In genomic region chr20:11278461-11278860, GRCh38 we compare ENCODE assay signal across 35 cellular contexts.
"Had no signal": no experiment of that assay in that cellular context is flagged by ENCODE, and none has a peak within 500 bp of the region (broad histone marks: within the 10 kb centered on the region; RNA-seq: fewer than 3 reads in every experiment).

No MANE protein-coding gene starts in this region.

- H3K27ac ChIP-seq: KMS-11 had no signal

- DNase-seq: Karpas-422, Kasumi-1, MG63, MM.1S, MV-4-11, NCI-H1048, NCI-H1092, NCI-H1092 treated with DMSO at 0.1 percent for 48 hours, NCI-H1105, NCI-H1105 treated with DMSO at 0.1 percent for 48 hours, NCI-H1417, NCI-H1417 treated with DMSO at 0.1 percent for 48 hours, NCI-H1436, NCI-H1436 treated with DMSO at 0.1 percent for 48 hours, NCI-H146, NCI-H1694, NCI-H1694 treated with DMSO at 0.1 percent for 48 hours, NCI-H187, NCI-H187 treated with DMSO at 0.1 percent for 48 hours, NCI-H1930, NCI-H2029, NCI-H2029 treated with DMSO at 0.1 percent for 48 hours, NCI-H2081, NCI-H2081 treated with DMSO at 0.1 percent for 48 hours, NCI-H2107, NCI-H2171, NCI-H2171 treated with DMSO at 0.1 percent for 48 hours, NCI-H2227 treated with DMSO at 0.1 percent for 48 hours, NCI-H226, NCI-H345, NCI-H446, NCI-H446 treated with DMSO at 0.1 percent for 48 hours, NCI-H510A, NCI-H510A treated with DMSO at 0.1 percent for 48 hours had no signal

- H3K4me2 ChIP-seq: KMS-11 had no signal

- H3K36me3 ChIP-seq: MG63 had no signal

- H3K27me3 ChIP-seq: MG63 had no signal

- H3K9ac ChIP-seq: KMS-11 had no signal

- H3K4me3 ChIP-seq: MG63 had no signal
